ENCODE assay signal across 11 cellular contexts in genomic region chrX:130176354-130176776, GRCh38. TPM values are rescaled to one million over a fixed set of nuclear protein-coding genes. Genes with fewer than 3 reads are reported as not detected.
DNase-seq lines count a peak whose midpoint lies in the region; ATAC-seq and TF ChIP-seq lines count a peak whose summit lies in the region.
"Had no signal": no experiment of that assay in that cellular context is flagged by ENCODE, and none has a peak within 500 bp of the region (broad histone marks: within the 10 kb centered on the region; RNA-seq: fewer than 3 reads in every experiment).

No MANE protein-coding gene starts in this region.

- no peak for TF ChIP-seq EP300 in esophagus muscularis mucosa (IDR thresholded peaks at IDR 0.05)

- H3K27me3 Mint-ChIP-seq in T-helper 2 cell treated with Interferon-gamma antibody and Interleukin-4, amounts not matched to agents 5 μg/mL and 100 μg/mL, for 36 hours (ENCODE audit: low read depth), result no peaks in the 10 kb centered on the region
- no peaks in the 10 kb centered on the region for H3K27me3 Mint-ChIP-seq in neural crest cell (ENCODE audit: low read depth)

- peak overlapping the region; percentile 57 for H3K4me3 Mint-ChIP-seq in T-helper 2 cell treated with Interferon-gamma antibody and Interleukin-4, amounts not matched to agents 5 μg/mL and 100 μg/mL, for 36 hours
- H3K4me3 Mint-ChIP-seq in neural crest cell, result peak overlapping the region; percentile 77

- DNase-seq in T-helper 2 cell treated with Interferon-gamma antibody and Interleukin-4, amounts not matched to agents 5 μg/mL and 100 μg/mL, for 36 hours (ENCODE audit: low spot score), result no peak
- no peak for DNase-seq in T-helper 2 cell
- DNase-seq in NCI-H226, result peak; percentile 32
- no peak for DNase-seq in neural crest cell (ENCODE audit: low read depth, low spot score)
- DNase-seq in foreskin keratinocyte, result no peak
- DNase-seq in lower lobe of right lung, result no peak
- no peak for DNase-seq in esophagus muscularis mucosa (ENCODE audit: extremely low spot score)
- DNase-seq: aorta; NCI-H510A; stimulated activated CD8-positive, alpha-beta memory T cell treated with anti-CD3 and anti-CD28 coated beads, Interleukin-4, amount 100 ng/mL, for 48 hours had no signal

- no peak overlapping the region for H3K27ac ChIP-seq in foreskin keratinocyte
- no peak overlapping the region for H3K27ac ChIP-seq in lower lobe of right lung
- no peak overlapping the region for H3K27ac ChIP-seq in esophagus muscularis mucosa (replicated peaks in 1 of 4)

- intact Hi-C loops in lower lobe of right lung (cut with DNase I) (no loop called here), esophagus muscularis mucosa (cut with DNase I) (no loop called here)

- TF ChIP-seq CTCF in neural crest cell (conservative IDR thresholded peaks at IDR 0.05) (no peak), foreskin keratinocyte (conservative IDR thresholded peaks at IDR 0.05) (no peak), lower lobe of right lung (IDR thresholded peaks at IDR 0.05) (no peak), esophagus muscularis mucosa (IDR thresholded peaks at IDR 0.05) (no peak)

- H3K9me3 ChIP-seq in lower lobe of right lung (no peaks in the 10 kb centered on the region), esophagus muscularis mucosa (no peaks in the 10 kb centered on the region)

- H3K36me3 ChIP-seq in lower lobe of right lung, result no peaks in the 10 kb centered on the region
- no peaks in the 10 kb centered on the region for H3K36me3 ChIP-seq in esophagus muscularis mucosa

- H3K4me3 ChIP-seq in lower lobe of right lung (no peak overlapping the region), esophagus muscularis mucosa (no peak overlapping the region)

- peaks cover 46% of the 10 kb centered on the region for H3K4me1 Mint-ChIP-seq in T-helper 2 cell treated with Interferon-gamma antibody and Interleukin-4, amounts not matched to agents 5 μg/mL and 100 μg/mL, for 36 hours (ENCODE audit: low read depth)
- H3K4me1 Mint-ChIP-seq in neural crest cell, result peaks cover 48% of the 10 kb centered on the region

- peaks cover 5% of the 10 kb centered on the region for H3K4me1 ChIP-seq in foreskin keratinocyte
- H3K4me1 ChIP-seq in lower lobe of right lung, result peaks cover 17% of the 10 kb centered on the region
- H3K4me1 ChIP-seq in esophagus muscularis mucosa, result peaks cover 0 to 24% (median 22%) of the 10 kb centered on the region in 4 donors

- ATAC-seq in HG02678 (IDR thresholded peaks at IDR 0.05; ENCODE audit: unreplicated experiment) (peak; percentile 81), foreskin keratinocyte (no peak), lower lobe of right lung (no peak)

- no peak for TF ChIP-seq POLR2A in esophagus muscularis mucosa (IDR thresholded peaks at IDR 0.05; ENCODE audit: low read depth)

- peaks cover 45% of the 10 kb centered on the region for H3K36me3 Mint-ChIP-seq in T-helper 2 cell treated with Interferon-gamma antibody and Interleukin-4, amounts not matched to agents 5 μg/mL and 100 μg/mL, for 36 hours (ENCODE audit: low read depth)
- H3K36me3 Mint-ChIP-seq in neural crest cell (ENCODE audit: low read depth), result peaks cover 13% of the 10 kb centered on the region

- H3K27ac Mint-ChIP-seq in T-helper 2 cell treated with Interferon-gamma antibody and Interleukin-4, amounts not matched to agents 5 μg/mL and 100 μg/mL, for 36 hours, result peak overlapping the region; percentile 73
- H3K27ac Mint-ChIP-seq in neural crest cell (ENCODE audit: unreplicated experiment), result peak overlapping the region; percentile 91

- H3K27me3 ChIP-seq in foreskin keratinocyte (peaks cover 12% of the 10 kb centered on the region), lower lobe of right lung (ENCODE audit: low read depth) (no peaks in the 10 kb centered on the region), esophagus muscularis mucosa (peaks cover 0 to 7% (median 0%) of the 10 kb centered on the region in 4 donors)

- no peaks in the 10 kb centered on the region for H3K9me3 Mint-ChIP-seq in T-helper 2 cell treated with Interferon-gamma antibody and Interleukin-4, amounts not matched to agents 5 μg/mL and 100 μg/mL, for 36 hours
- no peaks in the 10 kb centered on the region for H3K9me3 Mint-ChIP-seq in neural crest cell

RNA-seq across cellular contexts. Expression of gene RAB33A, which starts 4.6 kb away (rescaled TPM):
- 16.7 and 18.5 TPM in 2 replicates for total RNA-seq in neural crest cell
- total RNA-seq in foreskin keratinocyte, result 0.10 TPM in 1 of 2 replicates, not detected in the other
- 0.10 and 0.16 TPM in 2 replicates for polyA plus RNA-seq in foreskin keratinocyte
- total RNA-seq in lower lobe of right lung, result 0.59 TPM
- 1 to 10 TPM in 1 of 4 donors, under 1 TPM in 2, not detected in 1; 0.23 to 1.3 (median 0.91) TPM for total RNA-seq in esophagus muscularis mucosa

RNA-seq across cellular contexts. Expression of gene AIFM1, which starts 10.7 kb away (rescaled TPM):
- total RNA-seq in neural crest cell (53.9 and 57.0 TPM in 2 replicates), foreskin keratinocyte (35.7 and 37.9 TPM in 2 replicates), lower lobe of right lung (23.1 TPM), esophagus muscularis mucosa (10 to 100 TPM; 15.9 to 23.4 (median 21.6) TPM)
- polyA plus RNA-seq in foreskin keratinocyte, result 37.7 and 38.0 TPM in 2 replicates
